Comparison of ENCODE assay signal across 25 cellular contexts in the genomic region with DNA sequence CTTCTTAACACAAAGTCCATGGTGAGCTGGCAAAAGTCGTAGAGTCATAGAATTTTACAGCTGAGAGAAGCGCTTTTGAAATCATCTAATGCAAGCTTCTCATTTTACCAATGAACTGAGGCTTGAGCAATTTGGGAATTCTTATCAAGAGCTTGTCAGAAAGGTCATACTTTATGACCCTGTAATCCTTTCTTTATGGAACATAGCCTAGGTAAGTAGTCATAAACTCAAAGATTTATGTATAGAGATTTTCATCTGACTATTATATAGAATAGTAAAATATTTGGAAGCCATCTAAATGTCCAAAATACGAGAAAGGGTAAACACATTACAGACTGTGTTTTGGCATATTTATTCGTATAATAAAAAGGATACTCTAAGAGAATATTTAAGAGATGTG.
"Had no signal": no experiment of that assay in that cellular context is flagged by ENCODE, and none has a peak within 500 bp of the region (broad histone marks: within the 10 kb centered on the region; RNA-seq: fewer than 3 reads in every experiment).

No MANE protein-coding gene starts in this region.

- H3K27me3 ChIP-seq: esophagus muscularis mucosa, heart right ventricle, neutrophil, pancreas, right lobe of liver, tibial nerve, upper lobe of left lung had no signal

- H3K36me3 ChIP-seq: esophagus muscularis mucosa, heart right ventricle, neutrophil, pancreas, right lobe of liver, thoracic aorta, tibial nerve, upper lobe of left lung had no signal

- H3K4me3 ChIP-seq: esophagus muscularis mucosa, heart right ventricle, lung, pancreas, right lobe of liver, smooth muscle cell, thoracic aorta, tibial nerve, upper lobe of left lung had no signal

- H3K9me3 ChIP-seq: esophagus muscularis mucosa, neutrophil, pancreas, right lobe of liver, thoracic aorta, tibial nerve, upper lobe of left lung had no signal

- DNase-seq: effector memory CD4-positive, alpha-beta T cell; foreskin melanocyte; glutamatergic neuron; heart right ventricle; hypothalamus; immature natural killer cell; islet precursor cell; kidney glomerular epithelial cell; naive B cell; pancreas; retina; right lobe of liver; stimulated activated CD4-positive, alpha-beta T cell treated with anti-CD3 and anti-CD28 coated beads, Interleukin-12 subunit alpha, Interleukin-12 subunit beta, amount 100 ng/mL, for 4 hours; stimulated activated CD4-positive, alpha-beta T cell treated with anti-CD3 and anti-CD28 coated beads, Interleukin-2, amount 100 ng/mL, for 24 hours; stimulated activated CD4-positive, alpha-beta T cell treated with anti-CD3 and anti-CD28 coated beads, Interleukin-4, amount 100 ng/mL, for 24 hours; upper lobe of left lung had no signal

- H3K4me2 ChIP-seq: smooth muscle cell had no signal

- ATAC-seq: heart right ventricle; left lobe of liver; natural killer cell treated with Interleukin-12 subunit alpha and Interleukin-12 subunit beta and Interleukin-15 and Interleukin-18, amount 100 ng/mL, for 72 hours; pancreas; right lobe of liver; stimulated activated effector memory CD8-positive, alpha-beta T cell treated with anti-CD3 and anti-CD28 coated beads, Interleukin-12 subunit alpha, Interleukin-12 subunit beta, amount 100 ng/mL, for 72 hours had no signal

- H3K27ac ChIP-seq: esophagus muscularis mucosa, heart right ventricle, neutrophil, pancreas, right lobe of liver, thoracic aorta, tibial nerve, upper lobe of left lung had no signal

- H3K4me1 ChIP-seq: esophagus muscularis mucosa, heart right ventricle, pancreas, right lobe of liver, tibial nerve, upper lobe of left lung had no signal
